In genomic region chr2:57575703-57576268, GRCh38 we compare ENCODE assay signal across 25 cellular contexts.
"Had no signal": no experiment of that assay in that cellular context is flagged by ENCODE, and none has a peak within 500 bp of the region (broad histone marks: within the 10 kb centered on the region; RNA-seq: fewer than 3 reads in every experiment).

No MANE protein-coding gene starts in this region.

- H3K36me3 ChIP-seq: left ventricle myocardium inferior, ovary, right atrium auricular region, right lobe of liver, stomach, thyroid gland, transverse colon, upper lobe of left lung, vagina had no signal

- H3K9me3 Mint-ChIP-seq: memory B cell; stimulated activated naive B cell treated with anti-CD40 and anti-IgM and Interleukin-4, amounts not matched to agents 10 μg/mL and 1 μg/mL and 100 μg/mL, for 72 hours had no signal

- H3K4me3 ChIP-seq: left ventricle myocardium inferior, lung, mucosa of descending colon, ovary, right atrium auricular region, right lobe of liver, smooth muscle cell, stomach, testis, thyroid gland, transverse colon, upper lobe of left lung, vagina had no signal

- H3K4me1 ChIP-seq: left ventricle myocardium inferior, right atrium auricular region, right lobe of liver, stomach, testis, thyroid gland, transverse colon, upper lobe of left lung, vagina had no signal

- ATAC-seq: mucosa of descending colon; naive thymus-derived CD4-positive, alpha-beta T cell; natural killer cell treated with Interleukin-12 subunit alpha and Interleukin-12 subunit beta and Interleukin-15 and Interleukin-18, amount 100 ng/mL, for 72 hours; right lobe of liver; stimulated activated naive B cell treated with anti-CD40 and anti-IgM and Interleukin-4, amounts not matched to agents 10 μg/mL and 1 μg/mL and 100 μg/mL, for 72 hours; stimulated activated naive CD8-positive, alpha-beta T cell treated with anti-CD3 and anti-CD28 coated beads, Interleukin-15, Interleukin-2, amounts not matched to agents 100 U/mL and 50 U/mL, for 24 hours had no signal

- H3K9me3 ChIP-seq: left ventricle myocardium inferior, mucosa of descending colon, ovary, right atrium auricular region, right lobe of liver, stomach, testis, thyroid gland, transverse colon, upper lobe of left lung, vagina had no signal

- H3K27ac ChIP-seq: left ventricle myocardium inferior, ovary, right atrium auricular region, right lobe of liver, stomach, testis, thyroid gland, transverse colon, upper lobe of left lung, vagina had no signal

- H3K27me3 ChIP-seq: ovary, right atrium auricular region, right lobe of liver, stomach, testis, thyroid gland, transverse colon, upper lobe of left lung, vagina had no signal

- H3K4me2 ChIP-seq: smooth muscle cell had no signal

- H3K27me3 Mint-ChIP-seq: memory B cell; naive thymus-derived CD4-positive, alpha-beta T cell; natural killer cell treated with Interleukin-12 subunit alpha and Interleukin-12 subunit beta and Interleukin-15 and Interleukin-18, amount 100 ng/mL, for 72 hours; progenitor cell of endocrine pancreas; stimulated activated naive B cell treated with anti-CD40 and anti-IgM and Interleukin-4, amounts not matched to agents 10 μg/mL and 1 μg/mL and 100 μg/mL, for 72 hours had no signal

- H3K4me3 Mint-ChIP-seq: memory B cell; naive thymus-derived CD4-positive, alpha-beta T cell; natural killer cell treated with Interleukin-12 subunit alpha and Interleukin-12 subunit beta and Interleukin-15 and Interleukin-18, amount 100 ng/mL, for 72 hours; stimulated activated naive B cell treated with anti-CD40 and anti-IgM and Interleukin-4, amounts not matched to agents 10 μg/mL and 1 μg/mL and 100 μg/mL, for 72 hours had no signal

- H3K36me3 Mint-ChIP-seq: stimulated activated naive B cell treated with anti-CD40 and anti-IgM and Interleukin-4, amounts not matched to agents 10 μg/mL and 1 μg/mL and 100 μg/mL, for 72 hours had no signal

- H3K27ac Mint-ChIP-seq: memory B cell; naive thymus-derived CD4-positive, alpha-beta T cell; natural killer cell treated with Interleukin-12 subunit alpha and Interleukin-12 subunit beta and Interleukin-15 and Interleukin-18, amount 100 ng/mL, for 72 hours; progenitor cell of endocrine pancreas; stimulated activated naive B cell treated with anti-CD40 and anti-IgM and Interleukin-4, amounts not matched to agents 10 μg/mL and 1 μg/mL and 100 μg/mL, for 72 hours had no signal

- DNase-seq: islet precursor cell; left ventricle myocardium inferior; midbrain; mucosa of descending colon; naive thymus-derived CD4-positive, alpha-beta T cell; ovary; right lobe of liver; stimulated activated CD4-positive, alpha-beta T cell treated with anti-CD3 and anti-CD28 coated beads, Interleukin-12 subunit alpha, Interleukin-12 subunit beta, amount 100 ng/mL, for 4 hours; stimulated activated CD4-positive, alpha-beta T cell treated with anti-CD3 and anti-CD28 coated beads, Interleukin-15, amount 100 ng/mL, for 24 hours; stimulated activated CD4-positive, alpha-beta T cell treated with anti-CD3 and anti-CD28 coated beads, Interleukin-2, amount 100 ng/mL, for 24 hours; stimulated activated CD4-positive, alpha-beta T cell treated with anti-CD3 and anti-CD28 coated beads, Interleukin-4, amount 100 ng/mL, for 1 hour; stimulated activated naive B cell treated with anti-CD40 and anti-IgM and Interleukin-4, amounts not matched to agents 10 μg/mL and 1 μg/mL and 100 μg/mL, for 72 hours; stimulated activated naive CD8-positive, alpha-beta T cell treated with anti-CD3 and anti-CD28 coated beads, Interleukin-15, Interleukin-2, amounts not matched to agents 100 U/mL and 50 U/mL, for 24 hours; stomach; testis; thyroid gland; transverse colon; upper lobe of left lung had no signal
